In genomic region chr4:27861381-27861787, GRCh38 we compare ENCODE assay signal across 10 cellular contexts.
DNase-seq lines count a peak whose midpoint lies in the region; ATAC-seq and TF ChIP-seq lines count a peak whose summit lies in the region.
"Had no signal": no experiment of that assay in that cellular context is flagged by ENCODE, and none has a peak within 500 bp of the region (broad histone marks: within the 10 kb centered on the region; RNA-seq: fewer than 3 reads in every experiment).

No MANE protein-coding gene starts in this region.

- no peak overlapping the region for H3K4me3 Mint-ChIP-seq in type B pancreatic cell

- ATAC-seq in left cardiac atrium = peak; percentile 47 to 70
- ATAC-seq: stimulated activated naive CD8-positive, alpha-beta T cell treated with anti-CD3 and anti-CD28 coated beads, Interleukin-15, Interleukin-2, amounts not matched to agents 100 U/mL and 50 U/mL, for 24 hours had no signal

- H3K9me3 Mint-ChIP-seq in type B pancreatic cell = no peaks in the 10 kb centered on the region

- H3K27ac ChIP-seq in SJCRH30 = no peak overlapping the region
- H3K27ac ChIP-seq: SJSA1 had no signal

- H3K27ac Mint-ChIP-seq in type B pancreatic cell = no peak overlapping the region

- H3K4me1 Mint-ChIP-seq in type B pancreatic cell (ENCODE audit: unreplicated experiment) = no peaks in the 10 kb centered on the region

- no peaks in the 10 kb centered on the region for H3K27me3 ChIP-seq in SJCRH30
- H3K27me3 ChIP-seq: SJSA1 had no signal

- DNase-seq in SIG-M5 treated with dmso at 0.1 percent for 504 hours (lab: John Stamatoyannopoulos, UW; ENCODE audit: unreplicated experiment) (peak; percentile 18), SIG-M5 (lab: John Stamatoyannopoulos, UW) (no peak), SJCRH30 (peak; percentile 51 to 72), left cardiac atrium (no peak), type B pancreatic cell (ENCODE audit: extremely low spot score, unreplicated experiment) (no peak), HuH-7.5 (ENCODE audit: low spot score) (no peak), NCI-H2227 treated with DMSO at 0.1 percent for 48 hours (lab: John Stamatoyannopoulos, UW) (no peak)
- no peak for DNase-seq in activated T-cell treated with anti-CD3 and anti-CD28 coated beads, Interleukin-2, amount 50 U/mL, for 48 hours
- DNase-seq: stimulated activated naive CD8-positive, alpha-beta T cell treated with anti-CD3 and anti-CD28 coated beads, Interleukin-15, Interleukin-2, amounts not matched to agents 100 U/mL and 50 U/mL, for 24 hours had no signal

- no peaks in the 10 kb centered on the region for H3K4me1 ChIP-seq in SJCRH30
- H3K4me1 ChIP-seq: SJSA1 had no signal

- H3K27me3 Mint-ChIP-seq in type B pancreatic cell = no peaks in the 10 kb centered on the region

- no peak overlapping the region for H3K4me3 ChIP-seq in SJCRH30
- H3K4me3 ChIP-seq: SJSA1 had no signal

- H3K36me3 Mint-ChIP-seq in type B pancreatic cell = no peaks in the 10 kb centered on the region

- TF ChIP-seq CTCF in type B pancreatic cell (conservative IDR thresholded peaks at IDR 0.05) = peak; percentile 72

- H3K9me3 ChIP-seq in SJCRH30 (replicated peaks) = no peaks in the 10 kb centered on the region
- H3K9me3 ChIP-seq: SJSA1 had no signal

- intact Hi-C loops in left cardiac atrium (cut with DNase I) = no loop called here

- no peaks in the 10 kb centered on the region for H3K36me3 ChIP-seq in SJCRH30
- H3K36me3 ChIP-seq: SJSA1 had no signal

Comparison
In these comparisons a context has a peak if more than half of its experiments do, and no peak if none do; other contexts are left out.
1. DNase-seq: peak in SIG-M5 treated with dmso at 0.1 percent for 504 hours (single experiment) and SJCRH30 (2 of 2); none in SIG-M5 (single experiment), left cardiac atrium (single experiment), type B pancreatic cell (single experiment), activated T-cell treated with anti-CD3 and anti-CD28 coated beads, Interleukin-2, amount 50 U/mL, for 48 hours (0 of 2), HuH-7.5 (single experiment) and NCI-H2227 treated with DMSO at 0.1 percent for 48 hours (single experiment).